ENCODE assay signal across 8 cellular contexts in genomic region chr5:139660916-139661814, GRCh38. TPM values are rescaled to one million over a fixed set of nuclear protein-coding genes. Genes with fewer than 3 reads are reported as not detected.
DNase-seq lines count a peak whose midpoint lies in the region; ATAC-seq and TF ChIP-seq lines count a peak whose summit lies in the region.

No MANE protein-coding gene starts in this region.

- H4K20me1 ChIP-seq in SU-DHL-6 (ENCODE audit: low read depth, low read length) (no peaks in the 10 kb centered on the region; the same call in 1 of the 2 replicates), fibroblast of lung (ENCODE audit: control insufficient read depth, extremely low read depth, insufficient read depth, low read length) (no peaks in the 10 kb centered on the region)

- H3K9me3 ChIP-seq in SU-DHL-6 (ENCODE audit: insufficient read depth, low read length) (no peaks in the 10 kb centered on the region), fibroblast of lung (ENCODE audit: control insufficient read depth, insufficient read depth, low read depth, low read length) (no peaks in the 10 kb centered on the region), HAP-1 (no peaks in the 10 kb centered on the region)

- no peaks in the 10 kb centered on the region for H3K9me2 ChIP-seq in SU-DHL-6 (replicated peaks; ENCODE audit: insufficient read depth, low read length)

- H3K36me3 ChIP-seq in SU-DHL-6 (ENCODE audit: low read length) = no peaks in the 10 kb centered on the region
- H3K36me3 ChIP-seq in fibroblast of lung (ENCODE audit: control insufficient read depth, insufficient read depth, low read length) = no peaks in the 10 kb centered on the region
- no peaks in the 10 kb centered on the region for H3K36me3 ChIP-seq in HAP-1 (replicated peaks)

- no peak overlapping the region for H3K9ac ChIP-seq in SU-DHL-6 (ENCODE audit: low read length)
- H3K9ac ChIP-seq in fibroblast of lung (ENCODE audit: insufficient read depth, low read length) = no peak overlapping the region

- H2AFZ ChIP-seq in SU-DHL-6 (ENCODE audit: low read depth, low read length, severe bottlenecking) (no peak overlapping the region), fibroblast of lung (ENCODE audit: low read length) (no peak overlapping the region)

- H3K27ac ChIP-seq in SU-DHL-6 (ENCODE audit: low read depth, low read length) = peak overlapping the region; percentile 99
- peak overlapping the region; percentile 85 for H3K27ac ChIP-seq in fibroblast of lung (ENCODE audit: insufficient read depth, low read length)

- H3F3A ChIP-seq in SU-DHL-6 (ENCODE audit: insufficient read depth) = 0 out of 2 replicates have a peak, but pooled peaks cover 10% of the 10 kb centered on the region

- H3K4me2 ChIP-seq in SU-DHL-6 (ENCODE audit: low read depth, low read length, poor library complexity, severe bottlenecking) (peak overlapping the region; percentile 17), fibroblast of lung (ENCODE audit: extremely low read depth, insufficient read depth, low read length) (peak overlapping the region; percentile 28)

- ATAC-seq in HG02588 (IDR thresholded peaks at IDR 0.05; ENCODE audit: unreplicated experiment) (peak; percentile 25), HG03108 (IDR thresholded peaks at IDR 0.05; ENCODE audit: unreplicated experiment) (no peak)

- TF ChIP-seq CTCF in SU-DHL-6 (IDR thresholded peaks at IDR 0.05; ENCODE audit: insufficient read depth, low read length, poor library complexity, severe bottlenecking) (no peak), fibroblast of lung (conservative IDR thresholded peaks at IDR 0.05 in 1 of 2, IDR thresholded peaks at IDR 0.05 in 1 of 2; ENCODE audit: low read depth in 1 of 2, low read length in 2 of 2) (no peak)

- no peak overlapping the region for H3K4me3 ChIP-seq in SU-DHL-6 (ENCODE audit: insufficient read depth, low read length, poor library complexity, severe bottlenecking)
- H3K4me3 ChIP-seq in fibroblast of lung (replicated peaks in 1 of 4; ENCODE audit: control extremely low read depth in 1 of 4, insufficient read depth in 1 of 4, low read depth in 3 of 4, low read length in 4 of 4) = peak overlapping the region in 1 of 4 experiments; percentile 27
- no peak overlapping the region for H3K4me3 ChIP-seq in HAP-1

- H3K27me3 ChIP-seq in SU-DHL-6 (ENCODE audit: low read length) (no peaks in the 10 kb centered on the region), fibroblast of lung (ENCODE audit: control insufficient read depth, insufficient read depth, low read length) (no peaks in the 10 kb centered on the region), HAP-1 (ENCODE audit: low read depth) (no peaks in the 10 kb centered on the region)

- peaks cover 98% of the 10 kb centered on the region for H3K79me2 ChIP-seq in SU-DHL-6 (ENCODE audit: insufficient read depth, low read length)
- H3K79me2 ChIP-seq in fibroblast of lung (ENCODE audit: control insufficient read depth, insufficient read depth, low read length) = peaks cover 18% of the 10 kb centered on the region

- in situ Hi-C loops in HAP-1 (cut with MboI; ENCODE audit: low sequenced_read_pairs) = no loop called here

- peaks cover 32% of the 10 kb centered on the region for H3K4me1 ChIP-seq in fibroblast of lung (ENCODE audit: control insufficient read depth, extremely low read depth, insufficient read depth, low read length)
- H3K4me1 ChIP-seq in HAP-1 = no peaks in the 10 kb centered on the region

- DNase-seq in EH (ENCODE audit: low read depth) (peak; percentile 97), fibroblast of lung (ENCODE audit: low read depth in 2 of 2) (peak; percentile 93 to 98), non-pigmented ciliary epithelial cell (ENCODE audit: low read depth) (peak; percentile 70), HAP-1 (ENCODE audit: low spot score in 2 of 2) (no peak), DMS53 (lab: John Stamatoyannopoulos, UW) (no peak)

RNA-seq across cellular contexts. Expression of gene CXXC5, which starts 13.0 kb away (rescaled TPM):
- total RNA-seq in fibroblast of lung = 29.0 and 43.9 TPM in 2 replicates
- 15.8 and 18.6 TPM in 2 replicates for polyA plus RNA-seq in fibroblast of lung
- polyA plus RNA-seq in fibroblast of lung (2012) = 17.6 and 19.7 TPM in 2 replicates
- 8.7 and 22.1 TPM in 2 replicates for polyA minus RNA-seq in fibroblast of lung (ENCODE audit: low replicate concordance)

Comparison
In these comparisons a context has a peak if more than half of its experiments do, and no peak if none do; other contexts are left out.
1. DNase-seq: peak in EH (single experiment), fibroblast of lung (2 of 2) and non-pigmented ciliary epithelial cell (single experiment); none in HAP-1 (0 of 2) and DMS53 (single experiment).